In the genomic region with DNA sequence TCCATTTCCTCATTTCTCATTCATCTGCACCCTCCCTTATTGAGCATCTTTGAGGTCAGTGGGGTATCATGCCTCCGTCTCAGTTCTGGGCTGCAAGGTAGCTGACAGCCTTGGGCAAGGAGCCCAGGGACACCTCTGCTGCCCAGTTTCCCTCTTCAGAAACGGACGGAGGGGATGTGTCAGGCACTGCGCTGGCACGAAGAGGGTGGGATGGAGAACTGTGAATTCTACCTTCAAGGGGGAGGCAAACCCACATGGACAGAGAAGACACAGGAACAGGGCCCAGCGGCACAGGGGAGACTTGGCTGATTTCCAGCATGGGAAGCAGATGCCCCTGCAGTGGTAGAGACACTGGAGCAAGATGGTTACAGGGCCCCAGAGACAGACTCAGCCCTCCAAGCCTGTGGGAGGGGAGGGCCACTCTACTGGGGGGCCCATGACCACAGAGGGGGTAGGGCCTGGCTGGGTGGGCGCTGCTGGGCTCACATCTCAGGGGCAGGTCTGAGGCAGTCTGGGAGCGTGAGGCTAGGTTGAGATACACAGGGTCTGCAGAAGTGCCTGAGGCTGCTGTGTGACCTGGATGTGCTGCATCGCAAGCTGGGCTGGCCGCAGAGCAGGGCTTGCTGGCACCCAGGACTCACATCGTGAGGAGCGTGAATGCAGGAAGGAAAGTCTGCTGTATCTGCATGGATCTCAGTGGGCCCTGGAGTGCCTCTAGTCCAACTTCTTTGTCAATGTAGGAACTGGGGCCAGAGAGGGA, we compare ENCODE assay signal across 26 cellular contexts.
DNase-seq lines count a peak whose midpoint lies in the region; ATAC-seq and TF ChIP-seq lines count a peak whose summit lies in the region.
"Had no signal": no experiment of that assay in that cellular context is flagged by ENCODE, and none has a peak within 500 bp of the region (broad histone marks: within the 10 kb centered on the region; RNA-seq: fewer than 3 reads in every experiment).

No MANE protein-coding gene starts in this region.

- no peak overlapping the region for H3K4me2 ChIP-seq in SK-N-SH
- H3K4me2 ChIP-seq in neural progenitor cell: no peak overlapping the region

- H3K9me2 ChIP-seq in SK-N-SH: no peaks in the 10 kb centered on the region

- DNase-seq in SK-N-SH: peak; percentile 82
- DNase-seq in NCI-H2171 (lab: John Stamatoyannopoulos, UW): peak; percentile 32
- DNase-seq in neural progenitor cell (ENCODE audit: low spot score): no peak
- DNase-seq in A673 (ENCODE audit: low spot score): no peak
- DNase-seq in HT-29 (ENCODE audit: low spot score): no peak
- DNase-seq: AML-193; Calu3; CD8-positive, alpha-beta memory T cell; HFFc6; Karpas-422; NCI-H1092; NCI-H1417 treated with DMSO at 0.1 percent for 48 hours; NCI-H187 treated with DMSO at 0.1 percent for 48 hours; NCI-H446; NCI-H524 treated with DMSO at 0.1 percent for 48 hours; NCI-H774; Right ventricle myocardium superior; RPMI8226; T-helper 1 cell had no signal

- POLR2A ChIA-PET in SK-N-SH (lab: Yijun Ruan, JAX): interaction anchor here (1.4 kb wide), 1 partner anchor 112 kb away, joined by 10 read pairs; a partner anchor contains a TSS
- POLR2A ChIA-PET in A673 (lab: Charles Lee; ENCODE audit: low non-redundant PET): no interaction called here

- intact Hi-C loops in A673 (cut with micrococcal nuclease; ENCODE audit: unreplicated experiment): no loop called here

- H3K9me3 Mint-ChIP-seq in neural progenitor cell: peaks cover 7% of the 10 kb centered on the region
- H3K9me3 Mint-ChIP-seq: CD8-positive, alpha-beta memory T cell; GM23338; HFFc6 had no signal

- H3K36me3 ChIP-seq in SK-N-SH (replicated peaks in 1 of 2; ENCODE audit: control insufficient read depth in 1 of 2, insufficient read depth in 2 of 2, low read length in 1 of 2) (no peaks in the 10 kb centered on the region), neural progenitor cell (no peaks in the 10 kb centered on the region), A673 (ENCODE audit: insufficient read depth, low read length, poor library complexity, severe bottlenecking) (no peaks in the 10 kb centered on the region)
- H3K36me3 ChIP-seq: HAP-1, SJSA1 had no signal

- BruUV-seq in A673 (replicated peaks; lab: Mats Ljungman, UMichigan): no TSS peak

- H3K27ac Mint-ChIP-seq in neural progenitor cell: peak overlapping the region; percentile 69
- H3K27ac Mint-ChIP-seq: CD8-positive, alpha-beta memory T cell; GM23338; HFFc6 had no signal

- peaks cover 25 to 36% of the 10 kb centered on the region in 2 experiments; a peak in 3 of 4 replicates for H3K4me1 ChIP-seq in SK-N-SH (ENCODE audit: control insufficient read depth in 1 of 2, insufficient read depth in 2 of 2, low read depth in 1 of 2, low read length in 1 of 2)
- peaks cover 19% of the 10 kb centered on the region for H3K4me1 ChIP-seq in neural progenitor cell
- H3K4me1 ChIP-seq in A673 (ENCODE audit: insufficient read depth, low read length, poor library complexity, severe bottlenecking): peaks cover 11% of the 10 kb centered on the region

- H3K27ac ChIP-seq in SK-N-SH (ENCODE audit: low read depth in 2 of 2, low read length in 1 of 2) (no peak overlapping the region), neural progenitor cell (no peak overlapping the region), A673 (ENCODE audit: low read depth, low read length, poor library complexity, severe bottlenecking) (no peak overlapping the region)
- H3K27ac ChIP-seq: SJSA1 had no signal

- H3K4me3 ChIP-seq in SK-N-SH (ENCODE audit: low read depth in 2 of 2, low read length in 1 of 2) (no peak overlapping the region), neural progenitor cell (no peak overlapping the region), A673 (ENCODE audit: low read depth, low read length, poor library complexity, severe bottlenecking) (no peak overlapping the region)
- H3K4me3 ChIP-seq: GM12878, GM23338, HAP-1, SJSA1 had no signal

- CTCF ChIA-PET in SK-N-SH (lab: Yijun Ruan, JAX) (interaction anchor here (1.0 to 1.5 kb wide), 4 partner anchors 10 to 180 kb away, joined by 3 to 4 read pairs (median 3); no protein-coding TSS in a partner anchor), A673 (lab: Charles Lee) (no interaction called here)

- H3K9me3 ChIP-seq in SK-N-SH (no peaks in the 10 kb centered on the region), neural progenitor cell (ENCODE audit: low read depth) (no peaks in the 10 kb centered on the region), A673 (ENCODE audit: low read depth, low read length, poor library complexity, severe bottlenecking) (no peaks in the 10 kb centered on the region)
- H3K9me3 ChIP-seq: HAP-1, SJSA1 had no signal

- H3K9ac ChIP-seq in SK-N-SH: no peak overlapping the region
- no peak overlapping the region for H3K9ac ChIP-seq in neural progenitor cell

- H3K79me2 ChIP-seq in SK-N-SH (ENCODE audit: insufficient read depth) (no peaks in the 10 kb centered on the region), neural progenitor cell (ENCODE audit: low read depth) (no peaks in the 10 kb centered on the region)

- H3K27me3 Mint-ChIP-seq in neural progenitor cell (ENCODE audit: insufficient read depth, low read depth): peaks cover 4% of the 10 kb centered on the region

- H3K4me1 Mint-ChIP-seq in neural progenitor cell: peaks cover 50% of the 10 kb centered on the region
- H3K4me1 Mint-ChIP-seq: CD14-positive monocyte; CD8-positive, alpha-beta memory T cell had no signal

- H3K36me3 Mint-ChIP-seq in neural progenitor cell: no peaks in the 10 kb centered on the region
- H3K36me3 Mint-ChIP-seq: CD14-positive monocyte; CD8-positive, alpha-beta memory T cell had no signal

- TF ChIP-seq EP300 in SK-N-SH (IDR thresholded peaks at IDR 0.05; ENCODE audit: borderline replicate concordance in 1 of 2, low read depth in 1 of 2, low read length in 1 of 2): no peak

- TF ChIP-seq RAD21 in SK-N-SH (IDR thresholded peaks at IDR 0.05; ENCODE audit: low read length): no peak

- ATAC-seq in SK-N-SH treated with all-trans-retinoic acid at 6 μM for 48 hours: no peak
- ATAC-seq in GM21825 (IDR thresholded peaks at IDR 0.05; ENCODE audit: unreplicated experiment): no peak
- ATAC-seq: GM12878 had no signal

- TF ChIP-seq CTCF in SK-N-SH (IDR thresholded peaks at IDR 0.05): no peak
- TF ChIP-seq CTCF in neural progenitor cell (IDR thresholded peaks at IDR 0.05): no peak
- no peak for TF ChIP-seq CTCF in A673 (conservative IDR thresholded peaks at IDR 0.05; ENCODE audit: low read depth, low read length)

- no peak overlapping the region for H2AFZ ChIP-seq in SK-N-SH (ENCODE audit: low read depth)
- H2AFZ ChIP-seq in neural progenitor cell (replicated peaks): no peak overlapping the region
- H2AFZ ChIP-seq: GM23338 had no signal

- H3K27me3 ChIP-seq in SK-N-SH (ENCODE audit: insufficient read depth) (no peaks in the 10 kb centered on the region), neural progenitor cell (peaks cover 7% of the 10 kb centered on the region), A673 (replicated peaks; ENCODE audit: insufficient read depth, low read depth, low read length, poor library complexity) (no peaks in the 10 kb centered on the region)
- H3K27me3 ChIP-seq: SJSA1 had no signal

- H4K20me1 ChIP-seq in SK-N-SH (ENCODE audit: insufficient read depth) (no peaks in the 10 kb centered on the region), neural progenitor cell (ENCODE audit: low read depth) (no peaks in the 10 kb centered on the region)

- WGBS in SK-N-SH (ENCODE audit: low lambda C conversion rate): 88% methylated on average over 12 of the region's 12 CpGs

- H3K4me3 Mint-ChIP-seq in neural progenitor cell: no peak overlapping the region
- H3K4me3 Mint-ChIP-seq: CD14-positive monocyte; CD8-positive, alpha-beta memory T cell; GM23338; HFFc6 had no signal

- peaks cover 5% of the 10 kb centered on the region for H3F3A ChIP-seq in SK-N-SH (replicated peaks; ENCODE audit: insufficient read depth)
- peaks cover 7% of the 10 kb centered on the region for H3F3A ChIP-seq in neural progenitor cell (ENCODE audit: low read depth)

TF ChIP-seq in SK-N-SH, 30 proteins besides CTCF, POLR2A, EP300 and RAD21:
- TF ChIP-seq TEAD4 (IDR thresholded peaks at IDR 0.05; ENCODE audit: borderline replicate concordance, insufficient read depth) (no peak), CHD2 (IDR thresholded peaks at IDR 0.05; ENCODE audit: low read length, partially characterized antibody) (no peak), TCF12 (IDR thresholded peaks at IDR 0.05) (no peak), GATA2 (CRISPR knock-in tag; IDR thresholded peaks at IDR 0.05) (peak; percentile 17; the same call in 1 of the 2 replicates), RCOR1 (IDR thresholded peaks at IDR 0.05; ENCODE audit: low read length) (peak; percentile 25; the same call in 1 of the 2 replicates)

TF ChIP-seq in SK-N-SH treated with all-trans-retinoic acid at 6 μM for 48 hours, 23 proteins besides CTCF, POLR2A, EP300 and RAD21 (continues in another document):
- TF ChIP-seq, protein P1, sequence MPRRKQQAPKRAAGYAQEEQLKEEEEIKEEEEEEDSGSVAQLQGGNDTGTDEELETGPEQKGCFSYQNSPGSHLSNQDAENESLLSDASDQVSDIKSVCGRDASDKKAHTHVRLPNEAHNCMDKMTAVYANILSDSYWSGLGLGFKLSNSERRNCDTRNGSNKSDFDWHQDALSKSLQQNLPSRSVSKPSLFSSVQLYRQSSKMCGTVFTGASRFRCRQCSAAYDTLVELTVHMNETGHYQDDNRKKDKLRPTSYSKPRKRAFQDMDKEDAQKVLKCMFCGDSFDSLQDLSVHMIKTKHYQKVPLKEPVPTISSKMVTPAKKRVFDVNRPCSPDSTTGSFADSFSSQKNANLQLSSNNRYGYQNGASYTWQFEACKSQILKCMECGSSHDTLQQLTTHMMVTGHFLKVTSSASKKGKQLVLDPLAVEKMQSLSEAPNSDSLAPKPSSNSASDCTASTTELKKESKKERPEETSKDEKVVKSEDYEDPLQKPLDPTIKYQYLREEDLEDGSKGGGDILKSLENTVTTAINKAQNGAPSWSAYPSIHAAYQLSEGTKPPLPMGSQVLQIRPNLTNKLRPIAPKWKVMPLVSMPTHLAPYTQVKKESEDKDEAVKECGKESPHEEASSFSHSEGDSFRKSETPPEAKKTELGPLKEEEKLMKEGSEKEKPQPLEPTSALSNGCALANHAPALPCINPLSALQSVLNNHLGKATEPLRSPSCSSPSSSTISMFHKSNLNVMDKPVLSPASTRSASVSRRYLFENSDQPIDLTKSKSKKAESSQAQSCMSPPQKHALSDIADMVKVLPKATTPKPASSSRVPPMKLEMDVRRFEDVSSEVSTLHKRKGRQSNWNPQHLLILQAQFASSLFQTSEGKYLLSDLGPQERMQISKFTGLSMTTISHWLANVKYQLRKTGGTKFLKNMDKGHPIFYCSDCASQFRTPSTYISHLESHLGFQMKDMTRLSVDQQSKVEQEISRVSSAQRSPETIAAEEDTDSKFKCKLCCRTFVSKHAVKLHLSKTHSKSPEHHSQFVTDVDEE (CRISPR knock-in tag; IDR thresholded peaks at IDR 0.05): no peak

Comparison
In these comparisons a context has a peak if more than half of its experiments do, and no peak if none do; other contexts are left out.
1. DNase-seq: peak in SK-N-SH (single experiment) and NCI-H2171 (single experiment); none in neural progenitor cell (single experiment), A673 (single experiment) and HT-29 (single experiment).